In genomic region chr20:8194721-8195120, GRCh38 we compare ENCODE assay signal across 14 cellular contexts.
"Had no signal": no experiment of that assay in that cellular context is flagged by ENCODE, and none has a peak within 500 bp of the region (broad histone marks: within the 10 kb centered on the region; RNA-seq: fewer than 3 reads in every experiment).

No MANE protein-coding gene starts in this region.

- H3K27me3 ChIP-seq: spleen, upper lobe of left lung had no signal

- H3K27ac ChIP-seq: coronary artery, spleen, thoracic aorta, upper lobe of left lung had no signal

- H3K36me3 ChIP-seq: spleen, thoracic aorta, upper lobe of left lung had no signal

- H3K9me3 ChIP-seq: thoracic aorta had no signal

- ATAC-seq: natural killer cell treated with Interleukin-12 subunit alpha and Interleukin-12 subunit beta and Interleukin-15 and Interleukin-18, amount 100 ng/mL, for 72 hours had no signal

- FAIRE-seq: frontal cortex had no signal

- H3K4me1 ChIP-seq: spleen, upper lobe of left lung had no signal

- DNase-seq: activated T-cell treated with anti-CD3 and anti-CD28 coated beads, Interleukin-2, amount 50 U/mL, for 1 hour; cerebellar nuclear complex; hippocampal formation; midbrain; retina; spleen; stimulated activated CD4-positive, alpha-beta T cell treated with anti-CD3 and anti-CD28 coated beads, Interleukin-4, amount 100 ng/mL, for 24 hours; stimulated activated naive CD4-positive, alpha-beta T cell treated with Interleukin-2 at 50 U/mL for 16 hours; T-helper 9 cell; upper lobe of left lung had no signal

- H3K4me3 ChIP-seq: coronary artery, spleen, thoracic aorta, upper lobe of left lung had no signal
